8 cellular contexts compared by ENCODE assay signal in genomic region chr7:117019786-117020604, GRCh38.
A peak's percentile ranks its signal among the peaks of the same experiment; 100 is the strongest.
DNase-seq lines count a peak whose midpoint lies in the region; ATAC-seq and TF ChIP-seq lines count a peak whose summit lies in the region.

No MANE protein-coding gene starts in this region.

- no peaks in the 10 kb centered on the region for H3K9me3 ChIP-seq in prostate gland

- ATAC-seq in left cardiac atrium: peak; percentile 93 to 98

- POLR2A ChIA-PET in AG04449 (lab: Yijun Ruan, JAX): no interaction called here

- TF ChIP-seq CTCF in AG04449 (IDR thresholded peaks at IDR 0.05; ENCODE audit: insufficient read depth, low read length, missing control alignments) (no peak), prostate gland (IDR thresholded peaks at IDR 0.05) (no peak)

- no peaks in the 10 kb centered on the region for H3K27me3 ChIP-seq in prostate gland (replicated peaks; ENCODE audit: insufficient read depth)

- DNase-seq in AG04449 (ENCODE audit: low read depth, low spot score) (no peak), NCI-H146 (lab: John Stamatoyannopoulos, UW) (peak; percentile 99), amniotic stem cell (lab: John Stamatoyannopoulos, UW) (peak; percentile 87), left cardiac atrium (peak; percentile 79), prostate gland (ENCODE audit: low spot score) (peak; percentile 61), T-helper 1 cell (no peak), Kasumi-1 (lab: John Stamatoyannopoulos, UW) (no peak), SIG-M5 treated with dmso at 0.1 percent for 504 hours (lab: John Stamatoyannopoulos, UW; ENCODE audit: unreplicated experiment) (no peak)

- WGBS in prostate gland: 14% methylated on average over 18 of the region's 18 CpGs

- CTCF ChIA-PET in AG04449 (lab: Yijun Ruan, JAX): interaction anchor here (0.7 to 2.1 kb wide), 5 partner anchors 8 to 35 kb away, joined by 3 to 6 read pairs (median 3); no protein-coding TSS in a partner anchor

- H3K4me1 ChIP-seq in prostate gland (replicated peaks): no peaks in the 10 kb centered on the region

- H3K4me3 ChIP-seq in AG04449 (ENCODE audit: low read depth, low read length) (peak overlapping the region; percentile 47), prostate gland (peak overlapping the region; percentile 16 to 21)

- intact Hi-C loops in left cardiac atrium (cut with DNase I): loop anchor here in 1 of 2 donors (5.0 to 10.0 kb wide), 2 partner anchors 57 to 65 kb away; partner anchors contain the start of gene ST7
- intact Hi-C loops in prostate gland (cut with DNase I): no loop called here

- peak overlapping the region; percentile 12 to 58 for H3K27ac ChIP-seq in prostate gland

- TF ChIP-seq POLR2A in prostate gland (IDR thresholded peaks at IDR 0.05): no peak

- no peaks in the 10 kb centered on the region for H3K36me3 ChIP-seq in prostate gland

Comparison
In these comparisons a context has a peak if more than half of its experiments do, and no peak if none do; other contexts are left out.
1. DNase-seq: peak in NCI-H146 (single experiment), amniotic stem cell (single experiment), left cardiac atrium (single experiment) and prostate gland (single experiment); none in AG04449 (single experiment), T-helper 1 cell (0 of 5), Kasumi-1 (0 of 2) and SIG-M5 treated with dmso at 0.1 percent for 504 hours (single experiment).